Comparison of ENCODE assay signal across 11 cellular contexts in genomic region chr9:95116002-95116819, GRCh38.
DNase-seq lines count a peak whose midpoint lies in the region; ATAC-seq, FAIRE-seq and TF ChIP-seq lines count a peak whose summit lies in the region.
"Had no signal": no experiment of that assay in that cellular context is flagged by ENCODE, and none has a peak within 500 bp of the region (broad histone marks: within the 10 kb centered on the region; RNA-seq: fewer than 3 reads in every experiment).

No MANE protein-coding gene starts in this region.

- no peaks in the 10 kb centered on the region for H4K20me1 ChIP-seq in BLaER1 treated with 17β-estradiol and CSF1 and Interleukin-3, amounts not matched to agents 10 nM and 100 nM

- H3K9me3 Mint-ChIP-seq in nephron progenitor cell: no peaks in the 10 kb centered on the region

- peaks cover 35% of the 10 kb centered on the region for H3K36me3 Mint-ChIP-seq in nephron progenitor cell (ENCODE audit: low read depth)

- TF ChIP-seq POLR2A in H54 (IDR thresholded peaks at IDR 0.05; ENCODE audit: low read depth, low read length): no peak

- no peak overlapping the region for H3K4me3 ChIP-seq in BLaER1 treated with 17β-estradiol and CSF1 and Interleukin-3, amounts not matched to agents 10 nM and 100 nM

- peaks cover 0 to 55% (median 26%) of the 10 kb centered on the region in 10 experiments; a peak in 16 of 20 replicates for H3K4me1 ChIP-seq in BLaER1 treated with 17β-estradiol and CSF1 and Interleukin-3, amounts not matched to agents 10 nM and 100 nM

- H3K9ac ChIP-seq in BLaER1 treated with 17β-estradiol and CSF1 and Interleukin-3, amounts not matched to agents 10 nM and 100 nM: no peak overlapping the region

- DNase-seq in NCI-H460 (ENCODE audit: extremely low read depth, low read depth) (peak; percentile 18), epithelial cell of prostate (ENCODE audit: low read depth, low spot score) (no peak), nephron progenitor cell (peak; percentile 17), CD1c-positive myeloid dendritic cell (ENCODE audit: extremely low spot score) (no peak), H54 (ENCODE audit: insufficient read length, low spot score) (no peak)
- no peak for DNase-seq in activated T-cell treated with anti-CD3 and anti-CD28 coated beads, Interleukin-2, amount 50 U/mL, for 48 hours
- DNase-seq: activated CD4-positive, alpha-beta T cell treated with anti-CD3 and anti-CD28 coated beads for 4 hours; CD4-positive, alpha-beta memory T cell; MM.1S had no signal

- H3K27ac ChIP-seq in BLaER1 treated with 17β-estradiol and CSF1 and Interleukin-3, amounts not matched to agents 10 nM and 100 nM: no peak overlapping the region
- peak overlapping the region; percentile 29 for H3K27ac ChIP-seq in epithelial cell of prostate

- H3K27me3 ChIP-seq in BLaER1 treated with 17β-estradiol and CSF1 and Interleukin-3, amounts not matched to agents 10 nM and 100 nM: no peaks in the 10 kb centered on the region

- peaks cover 2% of the 10 kb centered on the region for H3K27me3 Mint-ChIP-seq in nephron progenitor cell (ENCODE audit: low read depth, poor library complexity)
- H3K27me3 Mint-ChIP-seq: CD4-positive, alpha-beta memory T cell had no signal

- H3K9me3 ChIP-seq in BLaER1 treated with 17β-estradiol and CSF1 and Interleukin-3, amounts not matched to agents 10 nM and 100 nM (replicated peaks in 1 of 11): no peaks in the 10 kb centered on the region; a peak in 1 of 22 replicates

- ATAC-seq in GM21529 (IDR thresholded peaks at IDR 0.05; ENCODE audit: unreplicated experiment): no peak

- H3K4me2 ChIP-seq in BLaER1 treated with 17β-estradiol and CSF1 and Interleukin-3, amounts not matched to agents 10 nM and 100 nM: peak overlapping the region in 6 of 11 experiments; percentile 5 to 93 (median 84); a peak in 12 of 22 replicates

- H3K36me3 ChIP-seq in BLaER1 treated with 17β-estradiol and CSF1 and Interleukin-3, amounts not matched to agents 10 nM and 100 nM: peaks cover 0 to 14% (median 3%) of the 10 kb centered on the region in 11 experiments; a peak in 4 of 22 replicates

- H3K4me1 Mint-ChIP-seq in nephron progenitor cell: no peaks in the 10 kb centered on the region
- H3K4me1 Mint-ChIP-seq: CD4-positive, alpha-beta memory T cell had no signal

- no peak for FAIRE-seq in H54 (lab: Jason Lieb, UNC)

- no peak overlapping the region for H3K4me3 Mint-ChIP-seq in nephron progenitor cell
- H3K4me3 Mint-ChIP-seq: CD4-positive, alpha-beta memory T cell had no signal

- peak overlapping the region; percentile 47 for H3K27ac Mint-ChIP-seq in nephron progenitor cell
- H3K27ac Mint-ChIP-seq: CD4-positive, alpha-beta memory T cell had no signal

- TF ChIP-seq CTCF in nephron progenitor cell (IDR thresholded peaks at IDR 0.05): peak; percentile 40

Comparison
In these comparisons a context has a peak if more than half of its experiments do, and no peak if none do; other contexts are left out.
1. DNase-seq: peak in NCI-H460 (single experiment) and nephron progenitor cell (single experiment); none in epithelial cell of prostate (single experiment), CD1c-positive myeloid dendritic cell (single experiment), activated T-cell treated with anti-CD3 and anti-CD28 coated beads, Interleukin-2, amount 50 U/mL, for 48 hours (0 of 2) and H54 (single experiment).